In the genomic region with DNA sequence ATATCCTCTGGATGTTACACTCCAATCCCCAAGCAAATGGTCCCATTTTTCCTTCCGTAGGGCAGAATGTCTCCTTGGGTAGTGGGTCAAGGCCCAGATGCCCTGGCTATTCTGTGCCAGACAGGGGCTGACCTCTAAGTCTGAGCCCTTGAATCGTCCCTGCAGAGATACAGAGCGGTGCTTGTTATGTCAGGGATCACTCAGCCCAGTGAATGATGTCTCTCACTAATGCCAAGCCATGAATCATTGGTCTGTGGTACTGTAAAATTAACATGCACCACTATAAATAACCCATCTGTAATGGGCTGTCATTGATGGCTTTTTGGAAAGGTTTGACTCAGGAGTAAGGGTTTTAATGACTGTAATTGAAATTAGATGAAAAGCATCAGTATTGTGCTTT, we compare ENCODE assay signal across 22 cellular contexts. TPM values are rescaled to one million over a fixed set of nuclear protein-coding genes. Genes with fewer than 3 reads are reported as not detected.
"Had no signal": no experiment of that assay in that cellular context is flagged by ENCODE, and none has a peak within 500 bp of the region (broad histone marks: within the 10 kb centered on the region; RNA-seq: fewer than 3 reads in every experiment).

No MANE protein-coding gene starts in this region.

- H3K9me3 ChIP-seq: SJCRH30 had no signal

- H3K27me3 ChIP-seq: SJCRH30 had no signal

- DNase-seq: Kasumi-1, MV-4-11, NCI-H1048, NCI-H1105, NCI-H1436 treated with DMSO at 0.1 percent for 48 hours, NCI-H187, NCI-H2029, NCI-H2081 treated with DMSO at 0.1 percent for 48 hours, NCI-H2227 treated with DMSO at 0.1 percent for 48 hours, NCI-H524, NCI-H526 treated with DMSO at 0.1 percent for 48 hours, NCI-H774, SHP77 treated with DMSO at 0.1 percent for 48 hours, SJCRH30 had no signal

- H3K4me3 ChIP-seq: K562, SJCRH30 had no signal

- H3K4me1 ChIP-seq: SJCRH30 had no signal

- ATAC-seq: K562, SK-N-SH treated with all-trans-retinoic acid at 6 μM for 48 hours had no signal

- H3K27ac ChIP-seq: HL-60, KMS-11, RWPE1, SJCRH30 had no signal

RNA-seq across cellular contexts. Expression of a gene that starts 35.2 kb away (rescaled TPM):
- total RNA-seq: MCF 10A, NCI-H460 had no signal
- polyA plus RNA-seq: IgD-negative memory B cell had no signal
